ENCODE assay signal across 25 cellular contexts in genomic region chr19:5652261-5652660, GRCh38. TPM values are rescaled to one million over a fixed set of nuclear protein-coding genes. Genes with fewer than 3 reads are reported as not detected.
A peak's percentile ranks its signal among the peaks of the same experiment; 100 is the strongest.
DNase-seq lines count a peak whose midpoint lies in the region; ATAC-seq and TF ChIP-seq lines count a peak whose summit lies in the region.
"Had no signal": no experiment of that assay in that cellular context is flagged by ENCODE, and none has a peak within 500 bp of the region (broad histone marks: within the 10 kb centered on the region; RNA-seq: fewer than 3 reads in every experiment).

No MANE protein-coding gene starts in this region.

- H3K27ac Mint-ChIP-seq in stimulated activated naive CD8-positive, alpha-beta T cell treated with anti-CD3 and anti-CD28 coated beads, Interleukin-15, amount 100 ng/mL, for 72 hours = no peak overlapping the region
- H3K27ac Mint-ChIP-seq: HFFc6 had no signal

- no peak for TF ChIP-seq POLR2A in sigmoid colon (IDR thresholded peaks at IDR 0.05)

- H3K36me3 ChIP-seq in sigmoid colon = peaks cover 58 to 93% (median 79%) of the 10 kb centered on the region in 4 donors

- no peaks in the 10 kb centered on the region for H3K27me3 ChIP-seq in sigmoid colon
- H3K27me3 ChIP-seq: SJCRH30 had no signal

- no peak overlapping the region for H3K27ac ChIP-seq in sigmoid colon
- H3K27ac ChIP-seq: A549, C4-2B, PC-9, SJCRH30 had no signal

- no peaks in the 10 kb centered on the region for H3K9me3 Mint-ChIP-seq in stimulated activated naive CD8-positive, alpha-beta T cell treated with anti-CD3 and anti-CD28 coated beads, Interleukin-15, amount 100 ng/mL, for 72 hours
- H3K9me3 Mint-ChIP-seq: CD8-positive, alpha-beta memory T cell; GM23338; H9; HFFc6 had no signal

- no peak overlapping the region for H3K4me3 Mint-ChIP-seq in stimulated activated naive CD8-positive, alpha-beta T cell treated with anti-CD3 and anti-CD28 coated beads, Interleukin-15, amount 100 ng/mL, for 72 hours
- H3K4me3 Mint-ChIP-seq: CD8-positive, alpha-beta memory T cell; GM23338; H9; HFFc6 had no signal

- intact Hi-C loops in sigmoid colon (cut with DNase I) = no loop called here

- ATAC-seq in stimulated activated naive CD8-positive, alpha-beta T cell treated with anti-CD3 and anti-CD28 coated beads, Interleukin-15, Interleukin-2, amounts not matched to agents 100 U/mL and 50 U/mL, for 24 hours = peak; percentile 11
- no peak for ATAC-seq in stimulated activated naive CD8-positive, alpha-beta T cell treated with anti-CD3 and anti-CD28 coated beads, Interleukin-15, amount 100 ng/mL, for 72 hours
- no peak for ATAC-seq in GM19452 (IDR thresholded peaks at IDR 0.05; ENCODE audit: unreplicated experiment)
- ATAC-seq: A549, Right ventricle myocardium inferior, SK-N-SH treated with all-trans-retinoic acid at 6 μM for 48 hours had no signal

- TF ChIP-seq CTCF in sigmoid colon (IDR thresholded peaks at IDR 0.05) = no peak

- no peaks in the 10 kb centered on the region for H3K4me1 ChIP-seq in sigmoid colon
- H3K4me1 ChIP-seq: A549, SJCRH30 had no signal

- no peak for TF ChIP-seq EP300 in sigmoid colon (IDR thresholded peaks at IDR 0.05)

- 93% methylated on average over 10 of the region's 10 CpGs for WGBS in sigmoid colon, 2 donors

- H3K9me3 ChIP-seq in sigmoid colon = no peaks in the 10 kb centered on the region
- H3K9me3 ChIP-seq: A549, SJCRH30 had no signal

- H3K4me3 ChIP-seq in sigmoid colon = no peak overlapping the region
- H3K4me3 ChIP-seq: A549, GM23338, PC-9, SJCRH30 had no signal

- no peak for DNase-seq in stimulated activated naive CD8-positive, alpha-beta T cell treated with anti-CD3 and anti-CD28 coated beads, Interleukin-15, Interleukin-2, amounts not matched to agents 100 U/mL and 50 U/mL, for 24 hours
- DNase-seq in stimulated activated naive CD8-positive, alpha-beta T cell treated with anti-CD3 and anti-CD28 coated beads, Interleukin-15, amount 100 ng/mL, for 72 hours = no peak
- peak; percentile 1 for DNase-seq in epidermal melanocyte (ENCODE audit: insufficient read length, low spot score)
- DNase-seq in sigmoid colon = peak; percentile 39
- no peak for DNase-seq in GM19238 (ENCODE audit: insufficient read length, low spot score)
- no peak for DNase-seq in NCI-H524 (lab: John Stamatoyannopoulos, UW)
- DNase-seq: CD8-positive, alpha-beta memory T cell; DMS153; DND-41; H9; HFFc6; KG1; MM.1S; NCI-H1694; NCI-H2029 treated with DMSO at 0.1 percent for 48 hours; NCI-H446 treated with DMSO at 0.1 percent for 48 hours; NCI-H526 treated with DMSO at 0.1 percent for 48 hours; PC-9; SJCRH30 had no signal

- H3K27me3 Mint-ChIP-seq in stimulated activated naive CD8-positive, alpha-beta T cell treated with anti-CD3 and anti-CD28 coated beads, Interleukin-15, amount 100 ng/mL, for 72 hours = no peaks in the 10 kb centered on the region

- no peaks in the 10 kb centered on the region for H3K4me1 Mint-ChIP-seq in stimulated activated naive CD8-positive, alpha-beta T cell treated with anti-CD3 and anti-CD28 coated beads, Interleukin-15, amount 100 ng/mL, for 72 hours
- H3K4me1 Mint-ChIP-seq: GM23338, H9 had no signal

RNA-seq across cellular contexts. Expression of gene MICOS13, which starts 28.1 kb away (rescaled TPM):
- total RNA-seq in sigmoid colon = 10 to 100 TPM; 39.6 to 87.8 (median 61.7) TPM
- 100 to 1,000 TPM; 110 to 160 (median 120) TPM for polyA plus RNA-seq in sigmoid colon

RNA-seq across cellular contexts. Expression of gene HSD11B1L, which starts 28.6 kb away (rescaled TPM):
- total RNA-seq in sigmoid colon = 10 to 100 TPM; 19.9 to 37.1 (median 23.3) TPM
- polyA plus RNA-seq in sigmoid colon = 1 to 10 TPM; 4.2 to 8.4 (median 6.3) TPM

RNA-seq across cellular contexts. Expression of gene SAFB, which starts 29.4 kb away (rescaled TPM):
- 10 to 100 TPM; 48.9 to 75.9 (median 60.4) TPM for total RNA-seq in sigmoid colon
- polyA plus RNA-seq in sigmoid colon = 10 to 100 TPM; 25.7 to 64.1 (median 30.6) TPM

RNA-seq across cellular contexts. Expression of gene SAFB2, which starts 29.7 kb away (rescaled TPM):
- 10 to 100 TPM; 22.8 to 80.0 (median 38.1) TPM for total RNA-seq in sigmoid colon
- polyA plus RNA-seq in sigmoid colon = 10 to 100 TPM; 22.2 to 58.8 (median 24.3) TPM

RNA-seq across cellular contexts. Expression of gene RPL36, which starts 37.8 kb away (rescaled TPM):
- 1,000 to 10,000 TPM in 2 of 4 donors, 100 to 1,000 TPM in 2; 593 to 1,408 (median 902) TPM for total RNA-seq in sigmoid colon
- polyA plus RNA-seq in sigmoid colon = 1,000 to 10,000 TPM; 1,490 to 2,228 (median 1,816) TPM

Comparison
In these comparisons a context has a peak if more than half of its experiments do, and no peak if none do; other contexts are left out.
1. DNase-seq: peak in epidermal melanocyte (single experiment) and sigmoid colon (single experiment); none in stimulated activated naive CD8-positive, alpha-beta T cell treated with anti-CD3 and anti-CD28 coated beads, Interleukin-15, Interleukin-2, amounts not matched to agents 100 U/mL and 50 U/mL, for 24 hours (single experiment), stimulated activated naive CD8-positive, alpha-beta T cell treated with anti-CD3 and anti-CD28 coated beads, Interleukin-15, amount 100 ng/mL, for 72 hours (0 of 2), GM19238 (single experiment) and NCI-H524 (0 of 2).